Comparison of ENCODE assay signal across 11 cellular contexts in the genomic region with DNA sequence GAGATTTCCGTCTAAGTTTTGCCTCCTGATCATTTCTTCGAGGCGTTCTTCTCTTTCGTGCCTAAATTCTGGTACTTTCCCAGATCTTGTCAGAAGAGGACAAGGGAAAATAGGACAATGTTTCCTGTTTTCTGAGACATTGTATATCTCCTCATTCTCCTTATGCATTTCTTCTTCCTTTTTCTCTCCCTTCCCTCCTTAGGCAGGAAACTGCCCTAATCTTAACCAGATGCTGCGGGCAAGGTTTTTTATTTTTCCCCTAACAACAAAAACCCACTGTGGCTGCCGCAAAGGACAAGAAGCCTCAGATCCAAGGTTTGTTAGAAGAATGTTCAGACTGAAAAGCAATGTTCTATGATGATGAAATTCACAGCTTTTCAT. TPM values are rescaled to one million over a fixed set of nuclear protein-coding genes. Genes with fewer than 3 reads are reported as not detected.
DNase-seq lines count a peak whose midpoint lies in the region; ATAC-seq and TF ChIP-seq lines count a peak whose summit lies in the region.
"Had no signal": no experiment of that assay in that cellular context is flagged by ENCODE, and none has a peak within 500 bp of the region (broad histone marks: within the 10 kb centered on the region; RNA-seq: fewer than 3 reads in every experiment).

No MANE protein-coding gene starts in this region.

- DNase-seq in right cardiac atrium: no peak
- DNase-seq in cardiac septum (ENCODE audit: low spot score): no peak
- DNase-seq in brain microvascular endothelial cell: no peak
- no peak for DNase-seq in mesothelial cell of epicardium (ENCODE audit: low spot score in 2 of 2, unreplicated experiment in 2 of 2)
- no peak for DNase-seq in vagina (ENCODE audit: extremely low spot score in 2 of 2)
- DNase-seq in GM10266 (ENCODE audit: extremely low spot score): no peak
- DNase-seq: activated CD4-positive, alpha-beta memory T cell treated with anti-CD3 and anti-CD28 coated beads, Interleukin-2, amount 10 ng/mL, durations not matched to agents 7 days and 5 days; NCI-H1092 had no signal

- H3K4me3 ChIP-seq in right cardiac atrium (ENCODE audit: low read length) (peak overlapping the region; percentile 58), brain microvascular endothelial cell (ENCODE audit: low read depth, low read length) (peak overlapping the region; percentile 15), vagina (peak overlapping the region; percentile 45)

- H3K4me1 Mint-ChIP-seq in mesothelial cell of epicardium: peaks cover 23% of the 10 kb centered on the region

- H3K9me3 ChIP-seq in right cardiac atrium (ENCODE audit: control insufficient read depth, low read length) (no peaks in the 10 kb centered on the region), vagina (no peaks in the 10 kb centered on the region)

- H3K9me3 Mint-ChIP-seq in mesothelial cell of epicardium: no peaks in the 10 kb centered on the region
- H3K9me3 Mint-ChIP-seq: activated CD4-positive, alpha-beta memory T cell treated with anti-CD3 and anti-CD28 coated beads, Interleukin-2, amount 10 ng/mL, durations not matched to agents 7 days and 5 days had no signal

- H3K27ac ChIP-seq in right cardiac atrium (ENCODE audit: low read length) (no peak overlapping the region), brain microvascular endothelial cell (no peak overlapping the region), vagina (peak overlapping the region; percentile 83)

- no peaks in the 10 kb centered on the region for H3K27me3 Mint-ChIP-seq in mesothelial cell of epicardium (ENCODE audit: low read depth)
- H3K27me3 Mint-ChIP-seq: activated CD4-positive, alpha-beta memory T cell treated with anti-CD3 and anti-CD28 coated beads, Interleukin-2, amount 10 ng/mL, durations not matched to agents 7 days and 5 days had no signal

- no peak for TF ChIP-seq POLR2A in vagina (IDR thresholded peaks at IDR 0.05)

- peaks cover 13% of the 10 kb centered on the region for H3K36me3 ChIP-seq in brain microvascular endothelial cell (replicated peaks)
- peaks cover 0 to 22% of the 10 kb centered on the region in 2 donors for H3K36me3 ChIP-seq in vagina

- no peaks in the 10 kb centered on the region for H3K4me1 ChIP-seq in right cardiac atrium (ENCODE audit: control insufficient read depth, insufficient read depth, low read length)
- H3K4me1 ChIP-seq in vagina: peaks cover 10% of the 10 kb centered on the region

- H3K36me3 Mint-ChIP-seq in mesothelial cell of epicardium: peaks cover 8% of the 10 kb centered on the region

- H3K4me3 Mint-ChIP-seq in mesothelial cell of epicardium: peak overlapping the region; percentile 68
- H3K4me3 Mint-ChIP-seq: activated CD4-positive, alpha-beta memory T cell treated with anti-CD3 and anti-CD28 coated beads, Interleukin-2, amount 10 ng/mL, durations not matched to agents 7 days and 5 days had no signal

- no peaks in the 10 kb centered on the region for H3K27me3 ChIP-seq in right cardiac atrium (ENCODE audit: control insufficient read depth, insufficient read depth)
- no peaks in the 10 kb centered on the region for H3K27me3 ChIP-seq in brain microvascular endothelial cell (replicated peaks)
- H3K27me3 ChIP-seq in vagina: no peaks in the 10 kb centered on the region

- WGBS in right cardiac atrium: 22% methylated on average over 6 of the region's 6 CpGs

- ATAC-seq in right cardiac atrium (peak in 1 of 2 donors; percentile 7), GM19395 (IDR thresholded peaks at IDR 0.05; ENCODE audit: unreplicated experiment) (no peak), HG03196 (IDR thresholded peaks at IDR 0.05; ENCODE audit: unreplicated experiment) (no peak)

- intact Hi-C loops in right cardiac atrium (cut with DNase I): no loop called here
- intact Hi-C loops in cardiac septum (cut with DNase I): no loop called here
- intact Hi-C loops in vagina (cut with DNase I): no loop called here

- in situ Hi-C loops in brain microvascular endothelial cell (cut with HindIII; ENCODE audit: low pct_ligation_motif_present, low sequenced_read_pairs): loop anchor here (25.0 kb wide), 2 partner anchors 130 to 170 kb away; partner anchors contain the start of genes ENSA and SETDB1

- no peak for TF ChIP-seq CTCF in brain microvascular endothelial cell (IDR thresholded peaks at IDR 0.05; ENCODE audit: low read depth, low read length, missing control alignments)
- TF ChIP-seq CTCF in mesothelial cell of epicardium (IDR thresholded peaks at IDR 0.05; ENCODE audit: unreplicated experiment): no peak
- no peak for TF ChIP-seq CTCF in vagina (IDR thresholded peaks at IDR 0.05)
- TF ChIP-seq CTCF in GM10266 (IDR thresholded peaks at IDR 0.05; ENCODE audit: control insufficient read depth, insufficient read depth, low read depth, missing control alignments): no peak

- peak overlapping the region; percentile 80 for H3K27ac Mint-ChIP-seq in mesothelial cell of epicardium
- H3K27ac Mint-ChIP-seq: activated CD4-positive, alpha-beta memory T cell treated with anti-CD3 and anti-CD28 coated beads, Interleukin-2, amount 10 ng/mL, durations not matched to agents 7 days and 5 days; progenitor cell of endocrine pancreas had no signal

RNA-seq across cellular contexts. Expression of gene CTSK, which starts 0.8 kb away (rescaled TPM):
- total RNA-seq in right cardiac atrium (10 to 100 TPM; 13.6 to 22.2 (median 16.1) TPM), cardiac septum (10.8 TPM), mesothelial cell of epicardium (24.3 to 28.3 TPM (median 27.5 TPM) in 3 replicates), vagina (67.3 TPM)
- polyA plus RNA-seq in right cardiac atrium: 13.5 TPM

RNA-seq across cellular contexts. Expression of gene CTSS, which starts 41.7 kb away (rescaled TPM):
- 10 to 100 TPM; 34.8 to 64.7 (median 52.5) TPM for total RNA-seq in right cardiac atrium
- polyA plus RNA-seq in right cardiac atrium: 8.7 TPM
- total RNA-seq in cardiac septum: 18.9 TPM
- 2.1 to 3.1 TPM (median 2.6 TPM) in 3 replicates for total RNA-seq in mesothelial cell of epicardium
- 34.1 TPM for total RNA-seq in vagina
